12 cellular contexts compared by ENCODE assay signal in the genomic region with DNA sequence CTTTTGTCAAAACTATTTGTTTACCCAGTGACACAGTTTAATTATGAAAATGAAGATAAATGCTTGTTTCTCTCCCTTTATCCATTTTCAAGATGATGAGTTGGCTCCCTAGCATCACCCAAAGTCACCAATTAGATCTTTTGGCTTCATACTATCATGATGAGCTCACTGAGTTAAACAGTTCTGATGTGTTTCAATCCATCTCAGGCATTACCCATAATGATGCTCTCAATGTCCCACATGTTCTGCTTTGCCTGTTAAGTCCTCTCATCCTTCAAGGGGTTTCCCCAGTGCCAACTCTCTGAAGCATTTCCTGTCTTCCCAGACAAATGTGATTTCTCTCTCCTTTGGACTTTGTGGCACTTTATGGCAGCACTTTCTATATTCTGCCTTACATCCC.
DNase-seq lines count a peak whose midpoint lies in the region; ATAC-seq and TF ChIP-seq lines count a peak whose summit lies in the region.
"Had no signal": no experiment of that assay in that cellular context is flagged by ENCODE, and none has a peak within 500 bp of the region (broad histone marks: within the 10 kb centered on the region; RNA-seq: fewer than 3 reads in every experiment).

No MANE protein-coding gene starts in this region.

- intact Hi-C loops in PC-3 (cut with micrococcal nuclease) = no loop called here
- intact Hi-C loops in mucosa of descending colon (cut with DNase I, micrococcal nuclease) = no loop called here

- H3K4me2 ChIP-seq in PC-3 (ENCODE audit: low read length) = no peak overlapping the region

- TF ChIP-seq POLR2A in Peyer's patch (IDR thresholded peaks at IDR 0.05) = no peak

- TF ChIP-seq CTCF in PC-3 (conservative IDR thresholded peaks at IDR 0.05; ENCODE audit: low read depth, low read length) = no peak
- no peak for TF ChIP-seq CTCF in mucosa of descending colon (IDR thresholded peaks at IDR 0.05)
- TF ChIP-seq CTCF in Peyer's patch (IDR thresholded peaks at IDR 0.05) = no peak

- no peaks in the 10 kb centered on the region for H4K20me1 ChIP-seq in PC-3 (ENCODE audit: low read length)

- H3K36me3 ChIP-seq in PC-3 (ENCODE audit: low read depth, low read length) = no peaks in the 10 kb centered on the region
- no peaks in the 10 kb centered on the region for H3K36me3 ChIP-seq in mucosa of descending colon (ENCODE audit: low read depth)
- no peaks in the 10 kb centered on the region for H3K36me3 ChIP-seq in Peyer's patch

- H3K9ac ChIP-seq in PC-3 (ENCODE audit: low read length) = no peak overlapping the region; the same call in 1 of the 2 replicates

- peak; percentile 24 for DNase-seq in DMS79 (lab: John Stamatoyannopoulos, UW)
- DNase-seq in Daoy (ENCODE audit: low read depth) = peak; percentile 35
- no peak for DNase-seq in PC-3
- peak; percentile 39 for DNase-seq in glomerular visceral epithelial cell (ENCODE audit: extremely low spot score)
- DNase-seq in mucosa of descending colon = no peak
- DNase-seq in Peyer's patch = no peak
- DNase-seq: C1 segment of cervical spinal cord; Calu3; CD4-positive, alpha-beta T cell; H7 had no signal

- H3K4me3 ChIP-seq in PC-3 (ENCODE audit: low read length) (no peak overlapping the region), mucosa of descending colon (no peak overlapping the region), Peyer's patch (no peak overlapping the region)
- H3K4me3 ChIP-seq: GM12878 had no signal

- no peaks in the 10 kb centered on the region for H3K4me1 ChIP-seq in PC-3 (ENCODE audit: insufficient read depth, low read length)
- H3K4me1 ChIP-seq in mucosa of descending colon (ENCODE audit: low read depth) = no peaks in the 10 kb centered on the region
- no peaks in the 10 kb centered on the region for H3K4me1 ChIP-seq in Peyer's patch

- H3K27ac ChIP-seq in PC-3 (ENCODE audit: low read length) (peak overlapping the region; percentile 53), Peyer's patch (no peak overlapping the region)

- BruUV-seq in PC-3 (replicated peaks; lab: Mats Ljungman, UMichigan) = no TSS peak

- ATAC-seq in PC-3 (no peak), HG02588 (IDR thresholded peaks at IDR 0.05; ENCODE audit: unreplicated experiment) (no peak), mucosa of descending colon (no peak)
- ATAC-seq: GM12878 had no signal

- CTCF ChIA-PET in PC-3 (lab: Charles Lee) = no interaction called here

- H3F3A ChIP-seq in PC-3 (ENCODE audit: low read length, unreplicated experiment) = no peaks in the 10 kb centered on the region

- no peak overlapping the region for H2AFZ ChIP-seq in PC-3 (ENCODE audit: low read length)

- H3K9me3 ChIP-seq in PC-3 (ENCODE audit: low read length) = 0 out of 2 replicates have a peak, but pooled peaks cover 5% of the 10 kb centered on the region
- H3K9me3 ChIP-seq in mucosa of descending colon = no peaks in the 10 kb centered on the region
- H3K9me3 ChIP-seq in Peyer's patch = no peaks in the 10 kb centered on the region

- H3K9me2 ChIP-seq in PC-3 (replicated peaks; ENCODE audit: low read length) = no peaks in the 10 kb centered on the region

- no peaks in the 10 kb centered on the region for H3K27me3 ChIP-seq in PC-3 (ENCODE audit: low read length)
- no peaks in the 10 kb centered on the region for H3K27me3 ChIP-seq in Peyer's patch

- 0 out of 2 replicates have a peak, but pooled peaks cover 4% of the 10 kb centered on the region for H3K79me2 ChIP-seq in PC-3 (ENCODE audit: low read length)

- POLR2A ChIA-PET in PC-3 (lab: Charles Lee; ENCODE audit: unreplicated experiment) = no interaction called here

Comparison
In these comparisons a context has a peak if more than half of its experiments do, and no peak if none do; other contexts are left out.
1. DNase-seq: peak in DMS79 (single experiment), Daoy (single experiment) and glomerular visceral epithelial cell (single experiment); none in PC-3 (single experiment), mucosa of descending colon (0 of 3) and Peyer's patch (0 of 3).